1 cellular context compared by ENCODE assay signal in the genomic region with DNA sequence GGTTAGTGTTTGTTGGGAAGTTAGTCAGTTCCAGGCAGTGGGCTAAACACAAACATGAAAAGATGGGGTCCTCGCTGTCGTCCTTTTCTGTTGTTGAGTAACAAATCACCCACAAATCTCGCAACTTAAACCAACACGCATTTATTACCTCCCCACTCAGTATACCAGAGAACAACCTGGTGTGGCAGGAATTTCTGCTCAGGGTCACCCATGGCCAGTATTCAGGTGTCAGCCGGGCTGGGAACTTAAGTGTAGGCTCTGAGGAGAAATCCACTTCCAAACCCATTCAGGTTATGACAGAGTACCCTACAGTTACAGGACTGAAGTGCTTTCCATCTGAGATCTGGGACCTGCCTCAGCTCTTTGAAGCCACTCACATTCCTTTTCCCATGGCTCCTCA.
TF ChIP-seq lines count a peak whose summit lies in the region.

No MANE protein-coding gene starts in this region.

TF ChIP-seq in endothelial cell of umbilical vein, 7 proteins besides CTCF, POLR2A, EP300 and RAD21:
- TF ChIP-seq, protein P1, sequence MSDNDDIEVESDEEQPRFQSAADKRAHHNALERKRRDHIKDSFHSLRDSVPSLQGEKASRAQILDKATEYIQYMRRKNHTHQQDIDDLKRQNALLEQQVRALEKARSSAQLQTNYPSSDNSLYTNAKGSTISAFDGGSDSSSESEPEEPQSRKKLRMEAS (IDR thresholded peaks at IDR 0.05; ENCODE audit: insufficient read depth, insufficient read length), result no peak
- no peak for TF ChIP-seq JUN (IDR thresholded peaks at IDR 0.05; ENCODE audit: borderline replicate concordance, insufficient read depth, insufficient read length, low read depth)
- no peak for TF ChIP-seq POLR2AphosphoS5 (IDR thresholded peaks at IDR 0.05; ENCODE audit: insufficient read depth, low read depth, low read length)
- TF ChIP-seq EZH2 (IDR thresholded peaks at IDR 0.05; ENCODE audit: borderline replicate concordance, low read depth, low read length, severe bottlenecking), result no peak
- no peak for TF ChIP-seq MYC (IDR thresholded peaks at IDR 0.05; ENCODE audit: low read depth, low read length)
- no peak for TF ChIP-seq FOS (IDR thresholded peaks at IDR 0.05; ENCODE audit: borderline replicate concordance, insufficient read depth, low read length)
- TF ChIP-seq GATA2 (IDR thresholded peaks at IDR 0.05; ENCODE audit: insufficient read depth, insufficient read length, low read depth, low read length), result no peak
